ENCODE assay signal across 8 cellular contexts in the genomic region with DNA sequence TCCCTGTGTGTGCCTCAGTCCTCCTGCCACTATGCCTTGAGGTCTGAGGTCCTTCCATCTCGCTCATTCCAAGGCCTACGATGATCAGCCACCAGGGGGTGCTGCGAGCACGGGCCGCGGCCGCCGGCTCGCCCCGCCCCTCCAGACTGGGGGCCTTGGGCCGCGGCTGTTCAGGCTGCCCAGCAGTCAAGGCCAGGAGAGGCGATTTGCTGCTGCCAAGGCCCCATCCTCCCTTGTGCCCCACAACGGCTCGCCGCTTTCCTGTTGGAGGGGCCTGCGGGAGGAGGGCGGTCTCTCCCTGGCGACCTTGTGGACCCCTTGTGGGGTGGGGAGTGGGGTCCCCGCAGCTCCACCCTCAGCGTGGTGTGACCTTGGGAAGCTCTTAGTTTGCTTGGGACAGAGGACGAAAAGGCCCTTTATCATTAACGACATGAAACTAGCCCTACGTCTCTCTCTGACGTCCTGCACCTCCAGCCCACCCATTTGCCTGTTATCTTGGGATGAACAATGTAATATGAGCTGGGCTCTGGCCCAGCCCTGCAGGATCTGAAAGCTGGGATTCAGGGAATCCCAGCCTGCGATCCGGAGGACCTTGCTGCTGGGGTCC. TPM values are rescaled to one million over a fixed set of nuclear protein-coding genes. Genes with fewer than 3 reads are reported as not detected.
DNase-seq lines count a peak whose midpoint lies in the region; ATAC-seq and TF ChIP-seq lines count a peak whose summit lies in the region.

No MANE protein-coding gene starts in this region.

- BruUV-seq in IMR-90 (replicated peaks; lab: Mats Ljungman, UMichigan): no TSS peak

- TF ChIP-seq RAD21 in IMR-90 (IDR thresholded peaks at IDR 0.05; ENCODE audit: low read length): peak; percentile 94

- peak overlapping the region; percentile 27; the same call in 1 of the 2 replicates for H3K9ac ChIP-seq in IMR-90 (ENCODE audit: low read depth, low read length)

- peak overlapping the region; percentile 15; the same call in 1 of the 2 replicates for H2AK5ac ChIP-seq in IMR-90 (ENCODE audit: low read depth, low read length)

- 0 out of 2 replicates have a peak overlapping the region, but pooled peaks have one; percentile 21 for H3K23ac ChIP-seq in IMR-90 (ENCODE audit: low read depth, low read length)

- H2BK20ac ChIP-seq in IMR-90 (ENCODE audit: low read depth, low read length): no peak overlapping the region

- H3K36me3 ChIP-seq in IMR-90 (ENCODE audit: control insufficient read depth, insufficient read depth, low read length): peaks cover 7% of the 10 kb centered on the region; the same call in 1 of the 2 replicates

- peaks cover 24% of the 10 kb centered on the region for H3K4me1 Mint-ChIP-seq in neural crest cell

- no peaks in the 10 kb centered on the region for H3K9me3 ChIP-seq in IMR-90 (ENCODE audit: control insufficient read depth, insufficient read depth, low read length)

- H3K27ac ChIP-seq in IMR-90 (ENCODE audit: insufficient read depth, low read length): peak overlapping the region; percentile 23

- no peak overlapping the region; the same call in 2 of the 3 replicates for H2BK15ac ChIP-seq in IMR-90 (ENCODE audit: low read depth, low read length)

- peak overlapping the region; percentile 83 for H2AK9ac ChIP-seq in IMR-90 (replicated peaks; ENCODE audit: low read depth, low read length, poor library complexity)

- H3K79me1 ChIP-seq in IMR-90 (ENCODE audit: low read depth in 1 of 2, low read length in 2 of 2): no peaks in the 10 kb centered on the region

- CTCF ChIA-PET in IMR-90 (lab: Yijun Ruan, JAX): interaction anchor here (0.6 to 3.7 kb wide), 8 partner anchors 10 to 226 kb away, joined by 3 to 21 read pairs (median 4); partner anchors contain the start of genes ANKRD54, GCAT and MICALL1

- H3K4me3 Mint-ChIP-seq in neural crest cell: peak overlapping the region; percentile 74

- POLR2A ChIA-PET in IMR-90 (lab: Charles Lee; ENCODE audit: unreplicated experiment): no interaction called here

- H3K9me1 ChIP-seq in IMR-90 (ENCODE audit: insufficient read depth, low read length): no peaks in the 10 kb centered on the region

- dilution Hi-C loops in IMR-90 (cut with HindIII; ENCODE audit: low sequenced_read_pairs, unreplicated experiment): no loop called here

- peak; percentile 97 for ATAC-seq in IMR-90 (ENCODE audit: low read depth)
- ATAC-seq in HG02884 (IDR thresholded peaks at IDR 0.05; ENCODE audit: unreplicated experiment): no peak

- H2AFZ ChIP-seq in IMR-90 (replicated peaks; ENCODE audit: low read length, poor library complexity): peak overlapping the region; percentile 97

- H3K4me2 ChIP-seq in IMR-90 (ENCODE audit: low read depth, low read length): peak overlapping the region; percentile 51

- peak overlapping the region; percentile 49 for H3K4ac ChIP-seq in IMR-90 (ENCODE audit: low read depth, low read length)

- 0 out of 2 replicates have a peak overlapping the region, but pooled peaks have one; percentile 6 for H4K91ac ChIP-seq in IMR-90 (ENCODE audit: insufficient read depth, low read depth, low read length)

- peak overlapping the region; percentile 67 for H3K27ac Mint-ChIP-seq in neural crest cell (ENCODE audit: unreplicated experiment)

- peaks cover 11% of the 10 kb centered on the region; the same call in 1 of the 2 replicates for H3K27me3 ChIP-seq in IMR-90 (ENCODE audit: control insufficient read depth, insufficient read depth, low read length)

- peak overlapping the region; percentile 5; the same call in 1 of the 2 replicates for H3K14ac ChIP-seq in IMR-90 (replicated peaks; ENCODE audit: low read depth, low read length)

- 0 out of 2 replicates have a peak overlapping the region, but pooled peaks have one; percentile 25 for H2BK120ac ChIP-seq in IMR-90 (ENCODE audit: low read depth, low read length)

- 0% methylated on average over 6 of the region's 27 CpGs; no CpG with 5 or more reads in 1 of the 2 experiments for WGBS in IMR-90 (ENCODE audit: extremely low coverage in 2 of 2, insufficient read length in 1 of 2), 2 experiments

- peak; percentile 80 for DNase-seq in EL
- DNase-seq in IMR-90: peak; percentile 68
- DNase-seq in RPMI8226: peak; percentile 86
- peak; percentile 71 for DNase-seq in activated T-helper 9 cell treated with anti-CD3 and anti-CD28 coated beads, Interleukin-2, amount 50 U/mL, for 16 hours (ENCODE audit: low read depth)
- peak; percentile 68 to 92 for DNase-seq in foreskin fibroblast
- peak; percentile 96 for DNase-seq in neural crest cell (ENCODE audit: low read depth, low spot score)
- peak; percentile 70 for DNase-seq in stimulated activated naive CD4-positive, alpha-beta T cell treated with Interleukin-2 at 50 U/mL for 16 hours (lab: John Stamatoyannopoulos, UW)

- H3K56ac ChIP-seq in IMR-90 (ENCODE audit: extremely low read depth, insufficient read depth, low read length): no peak overlapping the region

- H4K8ac ChIP-seq in IMR-90 (ENCODE audit: low read depth in 2 of 2, low read length in 2 of 2): peak overlapping the region; percentile 13 to 75; a peak in 2 of 4 replicates

- no peaks in the 10 kb centered on the region for H3K9me3 Mint-ChIP-seq in neural crest cell

- H3K18ac ChIP-seq in IMR-90 (ENCODE audit: low read depth, low read length): no peak overlapping the region; the same call in 1 of the 2 replicates

- intact Hi-C loops in IMR-90 (cut with micrococcal nuclease): loop anchor here (1.0 to 5.0 kb wide), 3 partner anchors 45 to 147 kb away; no protein-coding TSS in a partner anchor

- H2BK5ac ChIP-seq in IMR-90 (ENCODE audit: low read depth, low read length, poor library complexity, severe bottlenecking): no peak overlapping the region

- H3K36me3 Mint-ChIP-seq in neural crest cell (ENCODE audit: low read depth): peaks cover 2% of the 10 kb centered on the region

- H3K27me3 Mint-ChIP-seq in neural crest cell (ENCODE audit: low read depth): peaks cover 39% of the 10 kb centered on the region

- H3K4me1 ChIP-seq in IMR-90 (ENCODE audit: control insufficient read depth, insufficient read depth, low read length): peaks cover 10% of the 10 kb centered on the region

- peak; percentile 42; the same call in 1 of the 2 replicates for TF ChIP-seq POLR2A in IMR-90 (IDR thresholded peaks at IDR 0.05; ENCODE audit: low read depth, low read length)

- no peaks in the 10 kb centered on the region for H4K20me1 ChIP-seq in IMR-90 (ENCODE audit: insufficient read depth, low read length)

- H4K5ac ChIP-seq in IMR-90 (ENCODE audit: low read depth, low read length): peak overlapping the region; percentile 4; the same call in 1 of the 2 replicates

- peak overlapping the region; percentile 21 for H3K4me3 ChIP-seq in IMR-90 (ENCODE audit: insufficient read depth, low read depth, low read length)
- peak overlapping the region; percentile 16 to 39 for H3K4me3 ChIP-seq in foreskin fibroblast (ENCODE audit: low read depth in 1 of 2, low read length in 2 of 2)

- TF ChIP-seq CTCF in IMR-90 (conservative IDR thresholded peaks at IDR 0.05; ENCODE audit: low read depth, low read length): peak; percentile 98
- TF ChIP-seq CTCF in foreskin fibroblast (IDR thresholded peaks at IDR 0.05; ENCODE audit: low read depth, low read length): peak; percentile 92
- TF ChIP-seq CTCF in neural crest cell (conservative IDR thresholded peaks at IDR 0.05): peak; percentile 96

- in situ Hi-C loops in IMR-90 (cut with MboI; ENCODE audit: low sequenced_read_pairs): loop anchor here (5.0 kb wide), 1 partner anchor 49 kb away; no protein-coding TSS in a partner anchor

TF ChIP-seq in IMR-90, 13 proteins besides CTCF, POLR2A, EP300 and RAD21 (continues in another document):
- TF ChIP-seq RFX5 (IDR thresholded peaks at IDR 0.05; ENCODE audit: low read depth, low read length) (no peak), FOS (IDR thresholded peaks at IDR 0.05; ENCODE audit: low read depth, low read length) (no peak), MAZ (IDR thresholded peaks at IDR 0.05; ENCODE audit: borderline replicate concordance, low read depth, low read length) (peak; percentile 97), MXI1 (IDR thresholded peaks at IDR 0.05; ENCODE audit: borderline replicate concordance, low read depth, low read length) (0 out of 2 replicates have a peak, but pooled peaks have one; percentile 2), MAFK (IDR thresholded peaks at IDR 0.05; ENCODE audit: low read depth, low read length) (no peak), NFE2L2 (IDR thresholded peaks at IDR 0.05; ENCODE audit: low read depth, low read length) (no peak), CEBPB (IDR thresholded peaks at IDR 0.05; ENCODE audit: low read depth, low read length) (no peak), CHD1 (IDR thresholded peaks at IDR 0.05; ENCODE audit: low read depth, low read length) (no peak)
- TF ChIP-seq, protein P1, sequence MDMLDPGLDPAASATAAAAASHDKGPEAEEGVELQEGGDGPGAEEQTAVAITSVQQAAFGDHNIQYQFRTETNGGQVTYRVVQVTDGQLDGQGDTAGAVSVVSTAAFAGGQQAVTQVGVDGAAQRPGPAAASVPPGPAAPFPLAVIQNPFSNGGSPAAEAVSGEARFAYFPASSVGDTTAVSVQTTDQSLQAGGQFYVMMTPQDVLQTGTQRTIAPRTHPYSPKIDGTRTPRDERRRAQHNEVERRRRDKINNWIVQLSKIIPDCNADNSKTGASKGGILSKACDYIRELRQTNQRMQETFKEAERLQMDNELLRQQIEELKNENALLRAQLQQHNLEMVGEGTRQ (IDR thresholded peaks at IDR 0.05; ENCODE audit: low read depth, low read length): no peak

RNA-seq across cellular contexts. Expression of gene GALR3, which starts 5.4 kb away (rescaled TPM):
- total RNA-seq in IMR-90 (2012; rRNA removed) (not detected in 2 replicates), neural crest cell (0.49 TPM in 1 of 2 replicates, not detected in the other)
- not detected in 2 replicates for polyA plus RNA-seq in IMR-90 (2012; rRNA removed)
- polyA plus RNA-seq in IMR-90 (2012; cell fraction: cytosol; rRNA removed): not detected in 2 replicates
- polyA plus RNA-seq in IMR-90 (2012; cell fraction: nucleus; rRNA removed; ENCODE audit: low replicate concordance): 0.15 TPM in 1 of 2 replicates, not detected in the other

RNA-seq across cellular contexts. Expression of gene GCAT, which starts 10.1 kb away (rescaled TPM):
- total RNA-seq in IMR-90 (2012; rRNA removed): 25.6 and 32.3 TPM in 2 replicates
- polyA plus RNA-seq in IMR-90 (2012; rRNA removed): 20.6 and 26.2 TPM in 2 replicates
- 18.9 and 29.8 TPM in 2 replicates for polyA plus RNA-seq in IMR-90 (2012; cell fraction: cytosol; rRNA removed)
- polyA plus RNA-seq in IMR-90 (2012; cell fraction: nucleus; rRNA removed; ENCODE audit: low replicate concordance): 15.8 and 38.2 TPM in 2 replicates
- 53.1 and 55.8 TPM in 2 replicates for total RNA-seq in neural crest cell

RNA-seq across cellular contexts. Expression of gene ANKRD54, which starts 26.3 kb away (rescaled TPM):
- 18.5 and 20.3 TPM in 2 replicates for total RNA-seq in IMR-90 (2012; rRNA removed)
- polyA plus RNA-seq in IMR-90 (2012; rRNA removed): 31.3 and 31.5 TPM in 2 replicates
- polyA plus RNA-seq in IMR-90 (2012; cell fraction: cytosol; rRNA removed): 27.1 and 36.8 TPM in 2 replicates
- 46.2 and 142 TPM in 2 replicates for polyA plus RNA-seq in IMR-90 (2012; cell fraction: nucleus; rRNA removed; ENCODE audit: low replicate concordance)
- 31.3 and 31.7 TPM in 2 replicates for total RNA-seq in neural crest cell

RNA-seq across cellular contexts. Expression of gene EIF3L, which starts 31.4 kb away (rescaled TPM):
- total RNA-seq in IMR-90 (2012; rRNA removed) (464 and 593 TPM in 2 replicates), neural crest cell (725 and 748 TPM in 2 replicates)
- polyA plus RNA-seq in IMR-90 (2012; rRNA removed): 354 and 391 TPM in 2 replicates
- polyA plus RNA-seq in IMR-90 (2012; cell fraction: cytosol; rRNA removed): 183 and 246 TPM in 2 replicates
- 89.0 and 188 TPM in 2 replicates for polyA plus RNA-seq in IMR-90 (2012; cell fraction: nucleus; rRNA removed; ENCODE audit: low replicate concordance)
